ENCODE assay signal across 10 cellular contexts in the genomic region with DNA sequence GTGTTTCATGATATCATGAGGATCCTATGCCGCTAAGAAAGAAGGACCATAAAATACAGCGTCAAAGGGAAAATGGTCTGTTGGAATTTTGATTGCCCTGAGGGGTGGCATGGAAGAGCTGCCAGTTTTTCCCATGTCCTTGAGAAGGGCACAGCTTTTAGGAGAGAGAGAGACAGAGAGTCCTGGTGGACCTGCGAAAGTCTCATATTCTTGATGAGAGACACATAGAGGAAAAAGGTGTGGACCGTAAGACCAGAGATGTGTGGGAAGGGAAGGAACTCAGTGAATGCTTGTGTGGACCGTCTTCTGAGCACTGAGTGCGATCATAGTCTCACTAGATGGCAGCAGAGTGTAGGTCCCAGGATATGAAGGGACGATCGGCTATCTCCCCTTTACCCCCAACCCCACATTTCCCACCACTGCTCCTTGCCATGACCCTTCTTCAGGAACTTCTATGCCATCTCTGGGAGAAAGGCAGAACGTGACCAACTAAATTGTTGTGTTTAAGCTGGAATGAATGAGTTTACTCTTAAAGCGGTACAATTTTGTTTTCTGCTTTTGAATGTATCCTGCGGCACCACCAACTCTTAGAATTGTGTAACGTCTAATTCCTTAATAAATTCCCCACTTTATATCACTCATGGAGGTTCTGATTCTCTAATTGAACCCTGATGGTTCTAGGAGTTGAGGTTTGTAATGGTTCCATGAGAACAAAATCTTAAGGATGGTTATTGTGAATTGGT.
DNase-seq lines count a peak whose midpoint lies in the region; ATAC-seq, FAIRE-seq and TF ChIP-seq lines count a peak whose summit lies in the region.
"Had no signal": no experiment of that assay in that cellular context is flagged by ENCODE, and none has a peak within 500 bp of the region (broad histone marks: within the 10 kb centered on the region; RNA-seq: fewer than 3 reads in every experiment).

No MANE protein-coding gene starts in this region.

- peak; percentile 67 for TF ChIP-seq CTCF in BJ (IDR thresholded peaks at IDR 0.05; ENCODE audit: insufficient read depth, low read depth, low read length)
- TF ChIP-seq CTCF in mesothelial cell of epicardium (IDR thresholded peaks at IDR 0.05; ENCODE audit: unreplicated experiment) = peak; percentile 21

- H3K36me3 ChIP-seq in BJ (ENCODE audit: control insufficient read depth, insufficient read depth, low read length) = no peaks in the 10 kb centered on the region

- H3K4me1 Mint-ChIP-seq in mesothelial cell of epicardium = no peaks in the 10 kb centered on the region

- TF ChIP-seq POLR2A in GM12892 (IDR thresholded peaks at IDR 0.05; ENCODE audit: low read depth, low read length) = no peak

- H3K27me3 Mint-ChIP-seq in mesothelial cell of epicardium (ENCODE audit: low read depth) = peaks cover 12% of the 10 kb centered on the region

- H3K4me3 Mint-ChIP-seq in mesothelial cell of epicardium = no peak overlapping the region
- H3K4me3 Mint-ChIP-seq: naive B cell, T-cell had no signal

- 0 out of 2 replicates have a peak, but pooled peaks cover 3% of the 10 kb centered on the region for H3K27me3 ChIP-seq in BJ (ENCODE audit: control insufficient read depth, insufficient read depth, low read length)

- H3K4me3 ChIP-seq in BJ (ENCODE audit: low read depth, low read length) = no peak overlapping the region

- DNase-seq in BJ (ENCODE audit: low read depth) (no peak), GM12892 (ENCODE audit: insufficient read length) (no peak), NCI-H82 treated with DMSO at 0.1 percent for 48 hours (lab: John Stamatoyannopoulos, UW; ENCODE audit: unreplicated experiment) (peak; percentile 47), dermis blood vessel endothelial cell (peak; percentile 51), mesothelial cell of epicardium (ENCODE audit: low spot score in 2 of 2, unreplicated experiment in 2 of 2) (peak in 1 of 2 experiments; percentile 41), cerebellar nuclear complex (lab: John Stamatoyannopoulos, UW) (no peak)
- DNase-seq: naive B cell had no signal

- POLR2A ChIA-PET in BJ (lab: Charles Lee) = no interaction called here

- H3K36me3 Mint-ChIP-seq in mesothelial cell of epicardium = no peaks in the 10 kb centered on the region
- H3K36me3 Mint-ChIP-seq: naive B cell, T-cell had no signal

- peak; percentile 66 for ATAC-seq in HG02973 (IDR thresholded peaks at IDR 0.05; ENCODE audit: unreplicated experiment)
- no peak for ATAC-seq in HG03439 (IDR thresholded peaks at IDR 0.05; ENCODE audit: unreplicated experiment)

- peak; percentile 75 for FAIRE-seq in GM12892 (lab: Jason Lieb, UNC)

- no peak overlapping the region for H3K27ac Mint-ChIP-seq in mesothelial cell of epicardium
- H3K27ac Mint-ChIP-seq: naive B cell, T-cell had no signal

- H3K9me3 Mint-ChIP-seq in mesothelial cell of epicardium = no peaks in the 10 kb centered on the region
- H3K9me3 Mint-ChIP-seq: naive B cell, T-cell had no signal

- CTCF ChIA-PET in BJ (lab: Yijun Ruan, JAX) = interaction anchor here (1.0 to 3.7 kb wide), 3 partner anchors 13 to 870 kb away, joined by 3 to 33 read pairs (median 5); no protein-coding TSS in a partner anchor

Comparison
In these comparisons a context has a peak if more than half of its experiments do, and no peak if none do; other contexts are left out.
1. DNase-seq: peak in NCI-H82 treated with DMSO at 0.1 percent for 48 hours (single experiment) and dermis blood vessel endothelial cell (single experiment); none in BJ (single experiment), GM12892 (single experiment) and cerebellar nuclear complex (0 of 2).